Comparison of ENCODE assay signal across 14 cellular contexts in genomic region chr11:102464859-102465500, GRCh38. TPM values are rescaled to one million over a fixed set of nuclear protein-coding genes. Genes with fewer than 3 reads are reported as not detected.
DNase-seq lines count a peak whose midpoint lies in the region; ATAC-seq and TF ChIP-seq lines count a peak whose summit lies in the region.
"Had no signal": no experiment of that assay in that cellular context is flagged by ENCODE, and none has a peak within 500 bp of the region (broad histone marks: within the 10 kb centered on the region; RNA-seq: fewer than 3 reads in every experiment).

No MANE protein-coding gene starts in this region.

- peaks cover 32% of the 10 kb centered on the region for H3K4me1 ChIP-seq in DOHH2 (ENCODE audit: control insufficient read depth, low read length)
- H3K4me1 ChIP-seq in ovary (ENCODE audit: insufficient read depth): peaks cover 7% of the 10 kb centered on the region

- no peak for TF ChIP-seq CTCF in DOHH2 (IDR thresholded peaks at IDR 0.05; ENCODE audit: low read depth, low read length, poor library complexity, severe bottlenecking)
- no peak for TF ChIP-seq CTCF in VCaP (conservative IDR thresholded peaks at IDR 0.05)
- no peak for TF ChIP-seq CTCF in ovary (IDR thresholded peaks at IDR 0.05)
- TF ChIP-seq CTCF in foreskin fibroblast (IDR thresholded peaks at IDR 0.05; ENCODE audit: low read depth, low read length): no peak

- intact Hi-C loops in ovary (cut with DNase I): no loop called here

- no peak for DNase-seq in ovary
- DNase-seq in foreskin fibroblast: no peak
- no peak for DNase-seq in dermis blood vessel endothelial cell
- DNase-seq: activated CD4-positive, alpha-beta T cell treated with anti-CD3 and anti-CD28 coated beads, Interleukin-2, amount 50 U/mL, for 1 hour; CD4-positive, CD25-positive, alpha-beta regulatory T cell; head of caudate nucleus; NCI-H2081 had no signal

- H3K27me3 ChIP-seq in DOHH2 (ENCODE audit: control insufficient read depth, low read length) (no peaks in the 10 kb centered on the region), ovary (no peaks in the 10 kb centered on the region)

- no peaks in the 10 kb centered on the region for H3F3A ChIP-seq in DOHH2 (ENCODE audit: control insufficient read depth, insufficient read depth)

- H3K9me2 ChIP-seq in DOHH2 (replicated peaks; ENCODE audit: control insufficient read depth, low read length): no peaks in the 10 kb centered on the region

- H3K36me3 ChIP-seq in DOHH2 (ENCODE audit: control insufficient read depth, low read length): no peaks in the 10 kb centered on the region
- no peaks in the 10 kb centered on the region for H3K36me3 ChIP-seq in ovary
- H3K36me3 ChIP-seq: thoracic aorta had no signal

- H3K4me3 ChIP-seq in DOHH2 (ENCODE audit: low read length) (peak overlapping the region; percentile 42), ovary (no peak overlapping the region), foreskin fibroblast (ENCODE audit: low read depth in 1 of 2, low read length in 2 of 2) (no peak overlapping the region)
- H3K4me3 ChIP-seq: thoracic aorta had no signal

- H4K20me1 ChIP-seq in DOHH2 (ENCODE audit: control insufficient read depth, insufficient read depth, low read depth, low read length): no peaks in the 10 kb centered on the region

- TF ChIP-seq EP300 in ovary (IDR thresholded peaks at IDR 0.05): no peak

- no peaks in the 10 kb centered on the region for H3K79me2 ChIP-seq in DOHH2 (ENCODE audit: control insufficient read depth, low read length)

- H3K27ac ChIP-seq in DOHH2 (ENCODE audit: low read depth, low read length): no peak overlapping the region
- H3K27ac ChIP-seq in VCaP: peak overlapping the region; percentile 96
- no peak overlapping the region for H3K27ac ChIP-seq in ovary
- H3K27ac ChIP-seq: KMS-11, thoracic aorta had no signal

- H3K4me2 ChIP-seq in DOHH2 (ENCODE audit: low read length): peak overlapping the region; percentile 55
- H3K4me2 ChIP-seq: KMS-11 had no signal

- TF ChIP-seq POLR2A in ovary (IDR thresholded peaks at IDR 0.05): no peak

- 60 to 65% (median 65%) methylated on average over 3 of the region's 3 CpGs for WGBS in ovary, 3 donors

- H3K9me3 ChIP-seq in DOHH2 (ENCODE audit: control insufficient read depth, insufficient read depth, low read length) (no peaks in the 10 kb centered on the region), ovary (no peaks in the 10 kb centered on the region)
- H3K9me3 ChIP-seq: thoracic aorta had no signal

- ATAC-seq in GM19035 (IDR thresholded peaks at IDR 0.05; ENCODE audit: unreplicated experiment) (peak; percentile 56), HG03378 (IDR thresholded peaks at IDR 0.05; ENCODE audit: unreplicated experiment) (peak; percentile 71), HG03175 (IDR thresholded peaks at IDR 0.05; ENCODE audit: unreplicated experiment) (no peak)

RNA-seq across cellular contexts. Expression of gene TMEM123, which starts 12.4 kb away (rescaled TPM):
- 100 to 1,000 TPM in 6 of 7 donors, 10 to 100 TPM in 1; 83.3 to 131 (median 124) TPM for total RNA-seq in ovary
- polyA plus RNA-seq in ovary: 100 to 1,000 TPM in 1 of 2 donors, 10 to 100 TPM in 1; 69.4 to 165 TPM
- total RNA-seq in dermis blood vessel endothelial cell: 195 and 245 TPM in 2 replicates
